ENCODE assay signal across 19 cellular contexts in genomic region chr1:170682159-170682558, GRCh38. TPM values are rescaled to one million over a fixed set of nuclear protein-coding genes. Genes with fewer than 3 reads are reported as not detected.
DNase-seq lines count a peak whose midpoint lies in the region; ATAC-seq and TF ChIP-seq lines count a peak whose summit lies in the region.
"Had no signal": no experiment of that assay in that cellular context is flagged by ENCODE, and none has a peak within 500 bp of the region (broad histone marks: within the 10 kb centered on the region; RNA-seq: fewer than 3 reads in every experiment).

No MANE protein-coding gene starts in this region.

- no peak overlapping the region for H3K9ac ChIP-seq in fibroblast of lung (ENCODE audit: insufficient read depth, low read length)
- H3K9ac ChIP-seq in subcutaneous abdominal adipose tissue (ENCODE audit: low read length in 5 of 5), result no peak overlapping the region

- no peaks in the 10 kb centered on the region for H3K9me3 ChIP-seq in fibroblast of lung (ENCODE audit: control insufficient read depth, insufficient read depth, low read depth, low read length)
- no peaks in the 10 kb centered on the region for H3K9me3 ChIP-seq in subcutaneous abdominal adipose tissue (ENCODE audit: control insufficient read depth in 5 of 5, low read length in 5 of 5)
- H3K9me3 ChIP-seq in effector memory CD4-positive, alpha-beta T cell (ENCODE audit: control insufficient read depth, low read length), result no peaks in the 10 kb centered on the region
- H3K9me3 ChIP-seq: A549, HAP-1 had no signal

- H3K4me2 ChIP-seq in fibroblast of lung (ENCODE audit: extremely low read depth, insufficient read depth, low read length), result no peak overlapping the region
- H3K4me2 ChIP-seq: A549 had no signal

- H3K27ac ChIP-seq in fibroblast of lung (ENCODE audit: insufficient read depth, low read length), result peak overlapping the region; percentile 7
- H3K27ac ChIP-seq in subcutaneous abdominal adipose tissue (ENCODE audit: low read depth, low read length), result peak overlapping the region; percentile 18
- no peak overlapping the region for H3K27ac ChIP-seq in effector memory CD4-positive, alpha-beta T cell (ENCODE audit: insufficient read depth, low read length, poor library complexity, severe bottlenecking)
- H3K27ac ChIP-seq: A549 had no signal

- ATAC-seq in SK-N-SH treated with all-trans-retinoic acid at 6 μM for 48 hours (peak; percentile 5; the same call in 2 of the 3 replicates), GM21786 (IDR thresholded peaks at IDR 0.05; ENCODE audit: unreplicated experiment) (no peak), left colon (no peak)
- ATAC-seq: A549 had no signal

- peak; percentile 53 for DNase-seq in EL
- DNase-seq in fibroblast of lung (ENCODE audit: low read depth in 2 of 2), result peak in 1 of 2 donors; percentile 46
- no peak for DNase-seq in HK-2 (ENCODE audit: unreplicated experiment)
- DNase-seq in effector memory CD4-positive, alpha-beta T cell, result no peak
- DNase-seq in left colon, result no peak
- DNase-seq: C1 segment of cervical spinal cord, NCI-H187, NCI-H2171, NCI-H446 treated with DMSO at 0.1 percent for 48 hours, NCI-H774, RPMI8226, SIG-M5 had no signal

- H3K27me3 ChIP-seq in fibroblast of lung (ENCODE audit: control insufficient read depth, insufficient read depth, low read length) (no peaks in the 10 kb centered on the region), subcutaneous abdominal adipose tissue (ENCODE audit: control insufficient read depth in 5 of 5, insufficient read depth in 4 of 5, low read length in 5 of 5) (peaks cover 0 to 4% (median 0%) of the 10 kb centered on the region in 5 donors)
- H3K27me3 ChIP-seq in effector memory CD4-positive, alpha-beta T cell (replicated peaks; ENCODE audit: control insufficient read depth, insufficient read depth, low read length, poor library complexity, severe bottlenecking), result peaks cover 3% of the 10 kb centered on the region

- intact Hi-C loops in left colon (cut with DNase I, micrococcal nuclease), result loop anchor here in 1 of 2 donors (10.0 kb wide), 1 partner anchor 243 kb away; no protein-coding TSS in a partner anchor

- H3K4me3 ChIP-seq in fibroblast of lung (replicated peaks in 1 of 4; ENCODE audit: control extremely low read depth in 1 of 4, insufficient read depth in 1 of 4, low read depth in 3 of 4, low read length in 4 of 4) (no peak overlapping the region), subcutaneous abdominal adipose tissue (ENCODE audit: low read depth in 1 of 5, low read length in 5 of 5) (no peak overlapping the region)
- no peak overlapping the region for H3K4me3 ChIP-seq in effector memory CD4-positive, alpha-beta T cell (ENCODE audit: insufficient read depth, low read depth, low read length, poor library complexity, severe bottlenecking)
- H3K4me3 ChIP-seq: A549, HAP-1 had no signal

- H2AFZ ChIP-seq in fibroblast of lung (ENCODE audit: low read length), result no peak overlapping the region

- peaks cover 90% of the 10 kb centered on the region for H3K79me2 ChIP-seq in fibroblast of lung (ENCODE audit: control insufficient read depth, insufficient read depth, low read length)

- H4K20me1 ChIP-seq in fibroblast of lung (ENCODE audit: control insufficient read depth, extremely low read depth, insufficient read depth, low read length), result no peaks in the 10 kb centered on the region

- H3K4me1 ChIP-seq in fibroblast of lung (ENCODE audit: control insufficient read depth, extremely low read depth, insufficient read depth, low read length), result peaks cover 21% of the 10 kb centered on the region
- peaks cover 0 to 17% (median 4%) of the 10 kb centered on the region in 5 donors for H3K4me1 ChIP-seq in subcutaneous abdominal adipose tissue (ENCODE audit: control insufficient read depth in 5 of 5, insufficient read depth in 5 of 5, low read length in 5 of 5)
- H3K4me1 ChIP-seq in effector memory CD4-positive, alpha-beta T cell (ENCODE audit: control insufficient read depth, insufficient read depth, low read length, poor library complexity, severe bottlenecking), result no peaks in the 10 kb centered on the region
- H3K4me1 ChIP-seq: A549, HAP-1 had no signal

- H3K36me3 ChIP-seq in fibroblast of lung (ENCODE audit: control insufficient read depth, insufficient read depth, low read length) (no peaks in the 10 kb centered on the region), subcutaneous abdominal adipose tissue (ENCODE audit: control insufficient read depth in 5 of 5, insufficient read depth in 5 of 5, low read length in 5 of 5) (no peaks in the 10 kb centered on the region)
- no peaks in the 10 kb centered on the region for H3K36me3 ChIP-seq in effector memory CD4-positive, alpha-beta T cell (ENCODE audit: control insufficient read depth, insufficient read depth, low read length)
- H3K36me3 ChIP-seq: HAP-1 had no signal

- TF ChIP-seq CTCF in fibroblast of lung (conservative IDR thresholded peaks at IDR 0.05 in 1 of 2, IDR thresholded peaks at IDR 0.05 in 1 of 2; ENCODE audit: low read depth in 1 of 2, low read length in 2 of 2), result no peak

TF ChIP-seq in SK-N-SH treated with all-trans-retinoic acid at 6 μM for 48 hours, 23 proteins besides CTCF, POLR2A, EP300 and RAD21 (continues in another document):
- TF ChIP-seq ZNF565 (CRISPR knock-in tag; conservative IDR thresholded peaks at IDR 0.05; ENCODE audit: low read depth), result no peak
- no peak for TF ChIP-seq TSHZ2 (CRISPR knock-in tag; IDR thresholded peaks at IDR 0.05)
- TF ChIP-seq, protein P1, sequence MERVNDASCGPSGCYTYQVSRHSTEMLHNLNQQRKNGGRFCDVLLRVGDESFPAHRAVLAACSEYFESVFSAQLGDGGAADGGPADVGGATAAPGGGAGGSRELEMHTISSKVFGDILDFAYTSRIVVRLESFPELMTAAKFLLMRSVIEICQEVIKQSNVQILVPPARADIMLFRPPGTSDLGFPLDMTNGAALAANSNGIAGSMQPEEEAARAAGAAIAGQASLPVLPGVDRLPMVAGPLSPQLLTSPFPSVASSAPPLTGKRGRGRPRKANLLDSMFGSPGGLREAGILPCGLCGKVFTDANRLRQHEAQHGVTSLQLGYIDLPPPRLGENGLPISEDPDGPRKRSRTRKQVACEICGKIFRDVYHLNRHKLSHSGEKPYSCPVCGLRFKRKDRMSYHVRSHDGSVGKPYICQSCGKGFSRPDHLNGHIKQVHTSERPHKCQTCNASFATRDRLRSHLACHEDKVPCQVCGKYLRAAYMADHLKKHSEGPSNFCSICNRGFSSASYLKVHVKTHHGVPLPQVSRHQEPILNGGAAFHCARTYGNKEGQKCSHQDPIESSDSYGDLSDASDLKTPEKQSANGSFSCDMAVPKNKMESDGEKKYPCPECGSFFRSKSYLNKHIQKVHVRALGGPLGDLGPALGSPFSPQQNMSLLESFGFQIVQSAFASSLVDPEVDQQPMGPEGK (CRISPR knock-in tag; IDR thresholded peaks at IDR 0.05; ENCODE audit: borderline replicate concordance), result no peak
- TF ChIP-seq TCF4 (CRISPR knock-in tag; IDR thresholded peaks at IDR 0.05; ENCODE audit: borderline replicate concordance), result no peak
- no peak for TF ChIP-seq ZNF8 (CRISPR knock-in tag; IDR thresholded peaks at IDR 0.05)
- TF ChIP-seq, protein P2, sequence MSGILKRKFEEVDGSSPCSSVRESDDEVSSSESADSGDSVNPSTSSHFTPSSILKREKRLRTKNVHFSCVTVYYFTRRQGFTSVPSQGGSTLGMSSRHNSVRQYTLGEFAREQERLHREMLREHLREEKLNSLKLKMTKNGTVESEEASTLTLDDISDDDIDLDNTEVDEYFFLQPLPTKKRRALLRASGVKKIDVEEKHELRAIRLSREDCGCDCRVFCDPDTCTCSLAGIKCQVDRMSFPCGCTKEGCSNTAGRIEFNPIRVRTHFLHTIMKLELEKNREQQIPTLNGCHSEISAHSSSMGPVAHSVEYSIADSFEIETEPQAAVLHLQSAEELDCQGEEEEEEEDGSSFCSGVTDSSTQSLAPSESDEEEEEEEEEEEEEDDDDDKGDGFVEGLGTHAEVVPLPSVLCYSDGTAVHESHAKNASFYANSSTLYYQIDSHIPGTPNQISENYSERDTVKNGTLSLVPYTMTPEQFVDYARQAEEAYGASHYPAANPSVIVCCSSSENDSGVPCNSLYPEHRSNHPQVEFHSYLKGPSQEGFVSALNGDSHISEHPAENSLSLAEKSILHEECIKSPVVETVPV (CRISPR knock-in tag; IDR thresholded peaks at IDR 0.05), result no peak
- no peak for TF ChIP-seq ZFP30 (CRISPR knock-in tag; IDR thresholded peaks at IDR 0.05)
- no peak for TF ChIP-seq ZFP3 (CRISPR knock-in tag; IDR thresholded peaks at IDR 0.05)

RNA-seq across cellular contexts. Expression of gene PRRX1, which starts 18.2 kb away (rescaled TPM):
- total RNA-seq in fibroblast of lung (121 and 128 TPM in 2 replicates), left colon (1 to 10 TPM; 1.5 to 3.0 TPM)
- 264 and 349 TPM in 2 replicates for polyA plus RNA-seq in fibroblast of lung
- 139 and 195 TPM in 2 replicates for polyA plus RNA-seq in fibroblast of lung (2012)
- 307 and 347 TPM in 2 replicates for polyA minus RNA-seq in fibroblast of lung (ENCODE audit: low replicate concordance)
- total RNA-seq: HT-29 had no signal
- polyA plus RNA-seq: IgD-negative memory B cell had no signal

Comparison
In these comparisons a context has a peak if more than half of its experiments do, and no peak if none do; other contexts are left out.
1. RNA of gene PRRX1, which starts 18.2 kb away (total RNA-seq): 121 to 128 TPM in fibroblast of lung; 1.5 to 3.0 TPM in left colon; every median in the first group is over 10 times any median in the second.